Comparison of ENCODE assay signal across 19 cellular contexts in genomic region chr15:27885226-27885625, GRCh38.
A peak's percentile ranks its signal among the peaks of the same experiment; 100 is the strongest.
DNase-seq lines count a peak whose midpoint lies in the region; ATAC-seq, FAIRE-seq and TF ChIP-seq lines count a peak whose summit lies in the region.
"Had no signal": no experiment of that assay in that cellular context is flagged by ENCODE, and none has a peak within 500 bp of the region (broad histone marks: within the 10 kb centered on the region; RNA-seq: fewer than 3 reads in every experiment).

No MANE protein-coding gene starts in this region.

- H3K27ac ChIP-seq in epithelial cell of prostate = peak overlapping the region; percentile 67
- H3K27ac ChIP-seq in foreskin keratinocyte = peak overlapping the region; percentile 60
- H3K27ac ChIP-seq in pancreas = no peak overlapping the region

- peaks cover 10% of the 10 kb centered on the region for H3K9me3 Mint-ChIP-seq in activated naive CD8-positive, alpha-beta T cell treated with anti-CD3 and anti-CD28 coated beads for 36 hours
- peaks cover 13% of the 10 kb centered on the region for H3K9me3 Mint-ChIP-seq in activated CD8-positive, alpha-beta memory T cell treated with anti-CD3 and anti-CD28 coated beads, Interleukin-2, amount 10 ng/mL, durations not matched to agents 7 days and 5 days (ENCODE audit: low read depth)

- no peaks in the 10 kb centered on the region for H3K27me3 ChIP-seq in bronchial epithelial cell (ENCODE audit: control insufficient read depth, insufficient read depth, low read length)
- H3K27me3 ChIP-seq in foreskin keratinocyte = no peaks in the 10 kb centered on the region
- H3K27me3 ChIP-seq in pancreas = no peaks in the 10 kb centered on the region

- FAIRE-seq in bronchial epithelial cell (lab: Jason Lieb, UNC) (no peak), pancreas (lab: Jason Lieb, UNC) (no peak)
- FAIRE-seq: GM12891, GM18507, H54 had no signal

- peaks cover 17% of the 10 kb centered on the region for H3K27me3 Mint-ChIP-seq in activated naive CD8-positive, alpha-beta T cell treated with anti-CD3 and anti-CD28 coated beads for 36 hours
- no peaks in the 10 kb centered on the region for H3K27me3 Mint-ChIP-seq in activated CD8-positive, alpha-beta memory T cell treated with anti-CD3 and anti-CD28 coated beads, Interleukin-2, amount 10 ng/mL, durations not matched to agents 7 days and 5 days

- CTCF ChIA-PET in activated CD8-positive, alpha-beta memory T cell treated with anti-CD3 and anti-CD28 coated beads, Interleukin-2, amount 10 ng/mL, durations not matched to agents 7 days and 5 days (lab: Charles Lee) = no interaction called here

- H3K9me3 ChIP-seq in pancreas = no peaks in the 10 kb centered on the region
- H3K9me3 ChIP-seq: HAP-1 had no signal

- H3K4me1 ChIP-seq in foreskin keratinocyte = peaks cover 33% of the 10 kb centered on the region
- H3K4me1 ChIP-seq in pancreas = no peaks in the 10 kb centered on the region
- H3K4me1 ChIP-seq: HAP-1 had no signal

- H3K4me3 ChIP-seq in bronchial epithelial cell (ENCODE audit: low read depth, low read length) (no peak overlapping the region), pancreas (no peak overlapping the region)
- H3K4me3 ChIP-seq: HAP-1 had no signal

- no peak overlapping the region for H3K27ac Mint-ChIP-seq in activated naive CD8-positive, alpha-beta T cell treated with anti-CD3 and anti-CD28 coated beads for 36 hours
- H3K27ac Mint-ChIP-seq in activated CD8-positive, alpha-beta memory T cell treated with anti-CD3 and anti-CD28 coated beads, Interleukin-2, amount 10 ng/mL, durations not matched to agents 7 days and 5 days = no peak overlapping the region
- H3K27ac Mint-ChIP-seq: CD4-positive, alpha-beta memory T cell; HFFc6 had no signal

- H3K36me3 ChIP-seq in bronchial epithelial cell (ENCODE audit: control insufficient read depth, insufficient read depth, low read length) = no peaks in the 10 kb centered on the region
- no peaks in the 10 kb centered on the region for H3K36me3 ChIP-seq in pancreas
- H3K36me3 ChIP-seq: HAP-1 had no signal

- no peaks in the 10 kb centered on the region for H3K36me3 Mint-ChIP-seq in activated naive CD8-positive, alpha-beta T cell treated with anti-CD3 and anti-CD28 coated beads for 36 hours
- no peaks in the 10 kb centered on the region for H3K36me3 Mint-ChIP-seq in activated CD8-positive, alpha-beta memory T cell treated with anti-CD3 and anti-CD28 coated beads, Interleukin-2, amount 10 ng/mL, durations not matched to agents 7 days and 5 days
- H3K36me3 Mint-ChIP-seq: CD4-positive, alpha-beta memory T cell had no signal

- intact Hi-C loops in pancreas (cut with DNase I) = no loop called here

- ATAC-seq in foreskin keratinocyte = peak; percentile 48
- no peak for ATAC-seq in pancreas
- no peak for ATAC-seq in activated CD8-positive, alpha-beta memory T cell treated with anti-CD3 and anti-CD28 coated beads, Interleukin-2, amount 10 ng/mL, durations not matched to agents 7 days and 5 days

- DNase-seq in bronchial epithelial cell (ENCODE audit: low read depth) (peak; percentile 79), epithelial cell of prostate (ENCODE audit: low read depth, low spot score) (no peak), foreskin keratinocyte (peak; percentile 48 to 65), pancreas (no peak)
- DNase-seq in activated naive CD8-positive, alpha-beta T cell treated with anti-CD3 and anti-CD28 coated beads for 36 hours = no peak
- DNase-seq in activated CD8-positive, alpha-beta memory T cell treated with anti-CD3 and anti-CD28 coated beads, Interleukin-2, amount 10 ng/mL, durations not matched to agents 7 days and 5 days = no peak
- DNase-seq: C1 segment of cervical spinal cord; Calu3; CD4-positive, alpha-beta memory T cell; COR-L47; DMS53; DMS79 treated with DMSO at 0.1 percent for 48 hours; GF-D8; GOT3; HFFc6 had no signal

- TF ChIP-seq CTCF in bronchial epithelial cell (IDR thresholded peaks at IDR 0.05; ENCODE audit: insufficient read depth, low read length, severe bottlenecking) (no peak), foreskin keratinocyte (conservative IDR thresholded peaks at IDR 0.05) (no peak), pancreas (IDR thresholded peaks at IDR 0.05) (no peak)

- H3K4me1 Mint-ChIP-seq in activated naive CD8-positive, alpha-beta T cell treated with anti-CD3 and anti-CD28 coated beads for 36 hours = no peaks in the 10 kb centered on the region
- no peaks in the 10 kb centered on the region for H3K4me1 Mint-ChIP-seq in activated CD8-positive, alpha-beta memory T cell treated with anti-CD3 and anti-CD28 coated beads, Interleukin-2, amount 10 ng/mL, durations not matched to agents 7 days and 5 days
- H3K4me1 Mint-ChIP-seq: CD4-positive, alpha-beta memory T cell had no signal

- H3K4me3 Mint-ChIP-seq in activated naive CD8-positive, alpha-beta T cell treated with anti-CD3 and anti-CD28 coated beads for 36 hours = no peak overlapping the region
- H3K4me3 Mint-ChIP-seq in activated CD8-positive, alpha-beta memory T cell treated with anti-CD3 and anti-CD28 coated beads, Interleukin-2, amount 10 ng/mL, durations not matched to agents 7 days and 5 days = no peak overlapping the region
- H3K4me3 Mint-ChIP-seq: CD4-positive, alpha-beta memory T cell; HFFc6 had no signal

Comparison
In these comparisons a context has a peak if more than half of its experiments do, and no peak if none do; other contexts are left out.
1. DNase-seq: peak in bronchial epithelial cell (single experiment) and foreskin keratinocyte (2 of 2); none in epithelial cell of prostate (single experiment), pancreas (0 of 6), activated naive CD8-positive, alpha-beta T cell treated with anti-CD3 and anti-CD28 coated beads for 36 hours (single experiment) and activated CD8-positive, alpha-beta memory T cell treated with anti-CD3 and anti-CD28 coated beads, Interleukin-2, amount 10 ng/mL, durations not matched to agents 7 days and 5 days (single experiment).
2. H3K27ac ChIP-seq: peak in epithelial cell of prostate (single experiment) and foreskin keratinocyte (single experiment); none in pancreas (0 of 4).